17 cellular contexts compared by ENCODE assay signal in the genomic region with DNA sequence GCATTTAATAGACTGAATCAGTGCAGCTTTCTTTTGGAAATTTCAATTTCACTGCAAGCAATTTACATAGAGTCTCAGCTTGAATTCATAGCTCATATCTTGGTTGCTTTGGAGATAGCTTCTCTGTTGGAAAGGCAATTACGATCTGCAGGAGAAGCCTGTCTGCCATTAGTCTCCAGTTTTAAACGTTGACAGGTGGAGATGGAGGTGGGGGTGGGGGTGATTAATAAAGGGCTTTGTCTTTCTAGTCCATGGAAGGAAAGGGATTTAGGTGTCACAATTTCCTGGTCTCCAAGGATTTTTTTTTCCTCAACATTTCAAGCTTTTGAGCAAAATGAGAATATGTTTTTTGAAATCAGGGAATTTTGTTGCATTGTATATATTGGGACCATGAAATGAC.
"Had no signal": no experiment of that assay in that cellular context is flagged by ENCODE, and none has a peak within 500 bp of the region (broad histone marks: within the 10 kb centered on the region; RNA-seq: fewer than 3 reads in every experiment).

No MANE protein-coding gene starts in this region.

- H3K9me3 ChIP-seq: body of pancreas had no signal

- H3K36me3 ChIP-seq: tibial nerve had no signal

- H3K27ac ChIP-seq: body of pancreas, dorsolateral prefrontal cortex, epithelial cell of prostate, foreskin keratinocyte, tibial nerve had no signal

- H3K4me3 ChIP-seq: body of pancreas, dorsolateral prefrontal cortex, lung, tibial nerve had no signal

- DNase-seq: activated CD4-positive, alpha-beta T cell treated with anti-CD3 and anti-CD28 coated beads, Interleukin-2, amount 10 ng/mL, durations not matched to agents 7 days and 5 days; activated CD8-positive, alpha-beta T cell treated with anti-CD3 and anti-CD28 coated beads, Interleukin-2, amount 10 ng/mL, durations not matched to agents 7 days and 5 days; activated naive CD4-positive, alpha-beta T cell treated with anti-CD3 and anti-CD28 coated beads for 36 hours; activated T-cell treated with anti-CD3 and anti-CD28 coated beads, Interleukin-2, amount 50 U/mL, for 24 hours; body of pancreas; central memory CD4-positive, alpha-beta T cell; dorsolateral prefrontal cortex; foreskin keratinocyte; hippocampal formation; islet precursor cell; posterior cingulate gyrus; stimulated activated CD4-positive, alpha-beta T cell treated with anti-CD3 and anti-CD28 coated beads, Interleukin-12 subunit alpha, Interleukin-12 subunit beta, amount 100 ng/mL, for 4 hours; stimulated activated CD4-positive, alpha-beta T cell treated with anti-CD3 and anti-CD28 coated beads, Interleukin-1b, Interleukin-23, amount 100 ng/mL, for 48 hours; T-helper 9 cell had no signal

- H3K27me3 ChIP-seq: body of pancreas, dorsolateral prefrontal cortex, foreskin keratinocyte, tibial nerve had no signal
